In the genomic region with DNA sequence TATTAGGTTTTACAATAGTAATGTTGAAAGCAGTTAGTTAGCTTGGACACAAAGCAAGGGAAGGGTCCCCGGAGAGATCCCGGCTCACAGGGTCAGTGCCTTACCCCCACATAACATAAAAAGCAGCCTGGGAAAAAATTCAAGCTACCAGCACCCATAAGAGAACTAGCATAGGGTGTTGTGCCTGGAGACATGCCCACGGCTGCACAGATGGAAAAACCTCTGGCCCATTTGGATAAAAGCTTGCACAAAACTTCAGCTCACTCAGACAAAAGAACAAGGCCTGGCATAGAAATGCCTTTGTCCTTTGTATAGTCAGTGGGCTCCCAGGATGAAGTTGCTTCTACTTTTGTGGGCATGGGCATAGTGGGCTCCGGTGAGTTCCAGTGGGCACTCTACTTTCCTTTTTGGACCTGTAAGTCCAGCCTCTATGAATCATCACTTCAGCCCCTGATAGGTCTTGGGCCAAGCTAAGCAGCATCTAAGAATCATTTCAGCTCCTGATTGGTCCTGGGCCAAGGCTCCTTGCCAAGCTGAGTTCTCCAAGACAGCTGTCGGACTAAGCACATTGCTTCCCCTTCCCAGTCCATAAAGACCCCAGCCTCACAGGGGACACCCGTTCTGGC, we compare ENCODE assay signal across 12 cellular contexts. TPM values are rescaled to one million over a fixed set of nuclear protein-coding genes. Genes with fewer than 3 reads are reported as not detected.
DNase-seq lines count a peak whose midpoint lies in the region; TF ChIP-seq lines count a peak whose summit lies in the region.
"Had no signal": no experiment of that assay in that cellular context is flagged by ENCODE, and none has a peak within 500 bp of the region (broad histone marks: within the 10 kb centered on the region; RNA-seq: fewer than 3 reads in every experiment).

No MANE protein-coding gene starts in this region.

- intact Hi-C loops in ascending aorta (cut with DNase I), result no loop called here
- intact Hi-C loops in OCI-LY7 (cut with micrococcal nuclease; ENCODE audit: unreplicated experiment), result no loop called here

- no peak overlapping the region for H3K4me3 ChIP-seq in ascending aorta
- no peak overlapping the region for H3K4me3 ChIP-seq in OCI-LY7 (ENCODE audit: low read depth, low read length, poor library complexity, severe bottlenecking)
- H3K4me3 ChIP-seq: body of pancreas had no signal

- H3K36me3 ChIP-seq in ascending aorta (no peaks in the 10 kb centered on the region), OCI-LY7 (ENCODE audit: insufficient read depth, low read length) (no peaks in the 10 kb centered on the region)

- H3K4me2 ChIP-seq in OCI-LY7 (ENCODE audit: low read length), result no peak overlapping the region

- no TSS peak for BruUV-seq in OCI-LY7 (replicated peaks; lab: Mats Ljungman, UMichigan)

- no peaks in the 10 kb centered on the region for H3K9me3 ChIP-seq in ascending aorta
- H3K9me3 ChIP-seq in OCI-LY7 (ENCODE audit: low read length), result no peaks in the 10 kb centered on the region
- H3K9me3 ChIP-seq: body of pancreas had no signal

- TF ChIP-seq CTCF in ascending aorta (IDR thresholded peaks at IDR 0.05) (no peak), OCI-LY7 (conservative IDR thresholded peaks at IDR 0.05; ENCODE audit: low read length) (no peak)

- CTCF ChIA-PET in OCI-LY7 (lab: Charles Lee; ENCODE audit: unreplicated experiment), result no interaction called here

- H3K4me1 ChIP-seq in ascending aorta (peaks cover 0 to 8% of the 10 kb centered on the region in 2 donors), OCI-LY7 (ENCODE audit: insufficient read depth, low read length, poor library complexity, severe bottlenecking) (peaks cover 7% of the 10 kb centered on the region)

- H3K79me2 ChIP-seq in OCI-LY7 (ENCODE audit: insufficient read depth, low read depth, low read length), result no peaks in the 10 kb centered on the region

- peak; percentile 10 for DNase-seq in A172 (ENCODE audit: low spot score)
- DNase-seq in SK-MEL-5 (ENCODE audit: low read depth, low spot score), result peak; percentile 21
- peak; percentile 27 for DNase-seq in fibroblast of peridontal ligament (ENCODE audit: extremely low read depth)
- DNase-seq in ascending aorta (ENCODE audit: low spot score in 2 of 2), result no peak
- DNase-seq in activated gamma-delta T cell treated with Interleukin-2 at 50 U/mL for 16 hours, result no peak
- DNase-seq in OCI-LY7 (ENCODE audit: low spot score), result no peak
- DNase-seq: NCI-H2081 treated with DMSO at 0.1 percent for 48 hours; stimulated activated CD4-positive, alpha-beta T cell treated with anti-CD3 and anti-CD28 coated beads, Interleukin-1b, Interleukin-23, amount 100 ng/mL, for 48 hours had no signal

- H4K20me1 ChIP-seq in OCI-LY7 (ENCODE audit: insufficient read depth, low read length), result no peaks in the 10 kb centered on the region

- H3K9me2 ChIP-seq in OCI-LY7 (ENCODE audit: insufficient read depth, low read length), result no peaks in the 10 kb centered on the region

- H2AFZ ChIP-seq in OCI-LY7 (ENCODE audit: low read length), result no peak overlapping the region

- H3K27ac ChIP-seq in ascending aorta (no peak overlapping the region), OCI-LY7 (ENCODE audit: low read depth, low read length, poor library complexity, severe bottlenecking) (no peak overlapping the region)
- H3K27ac ChIP-seq: body of pancreas, epithelial cell of prostate had no signal

- in situ Hi-C loops in SK-MEL-5 (cut with HindIII; ENCODE audit: low pct_unique_long_range_greater_than_20kb, low sequenced_read_pairs), result no loop called here

- POLR2A ChIA-PET in OCI-LY7 (lab: Charles Lee), result no interaction called here

- H3K27me3 ChIP-seq in ascending aorta, result no peaks in the 10 kb centered on the region
- H3K27me3 ChIP-seq: body of pancreas had no signal

RNA-seq across cellular contexts. Expression of gene RDM1, which starts 1.3 kb away (rescaled TPM):
- total RNA-seq in A172 (2014; rRNA removed; shearing (Covaris generic)), result 7.1 and 8.1 TPM in 2 replicates
- 0.40 and 0.45 TPM in 2 replicates for total RNA-seq in SK-MEL-5 (2014; rRNA removed; shearing (Covaris generic))
- polyA plus RNA-seq in SK-MEL-5 (2015; cell fraction: cytosol; rRNA removed), result 0.56 and 1.4 TPM in 2 replicates
- polyA plus RNA-seq in SK-MEL-5 (2015; cell fraction: nucleus; rRNA removed), result 3.0 and 8.2 TPM in 2 replicates
- total RNA-seq in ascending aorta, result not detected
- 3.3 and 4.1 TPM in 2 replicates for total RNA-seq in OCI-LY7 (2014; rRNA removed; shearing (Covaris generic))
- 11.0 and 16.4 TPM in 2 replicates for total RNA-seq in OCI-LY7 (2022)
- total RNA-seq: body of pancreas, mesenteric fat pad, posterior vena cava had no signal

RNA-seq across cellular contexts. Expression of gene LYZL6, which starts 11.6 kb away (rescaled TPM):
- total RNA-seq in A172 (2014; rRNA removed; shearing (Covaris generic)), result not detected in 2 replicates
- total RNA-seq in SK-MEL-5 (2014; rRNA removed; shearing (Covaris generic)), result not detected in 2 replicates
- not detected in 2 replicates for polyA plus RNA-seq in SK-MEL-5 (2015; cell fraction: cytosol; rRNA removed)
- not detected in 2 replicates for polyA plus RNA-seq in SK-MEL-5 (2015; cell fraction: nucleus; rRNA removed)
- not detected for total RNA-seq in ascending aorta
- not detected in 2 replicates for total RNA-seq in OCI-LY7 (2014; rRNA removed; shearing (Covaris generic))
- total RNA-seq in OCI-LY7 (2022), result not detected in 2 replicates
- total RNA-seq: body of pancreas, mesenteric fat pad, posterior vena cava had no signal

RNA-seq across cellular contexts. Expression of gene CCL16, which starts 49.4 kb away (rescaled TPM):
- total RNA-seq in A172 (2014; rRNA removed; shearing (Covaris generic)), result not detected in 2 replicates
- not detected in 2 replicates for total RNA-seq in SK-MEL-5 (2014; rRNA removed; shearing (Covaris generic))
- not detected in 2 replicates for polyA plus RNA-seq in SK-MEL-5 (2015; cell fraction: cytosol; rRNA removed)
- not detected in 2 replicates for polyA plus RNA-seq in SK-MEL-5 (2015; cell fraction: nucleus; rRNA removed)
- total RNA-seq in ascending aorta, result not detected
- total RNA-seq in OCI-LY7 (2014; rRNA removed; shearing (Covaris generic)), result not detected in 2 replicates
- total RNA-seq in OCI-LY7 (2022), result not detected in 2 replicates
- total RNA-seq: mesenteric fat pad had no signal

RNA-seq across cellular contexts. Expression of gene CCL5, which starts 51.7 kb away (rescaled TPM):
- total RNA-seq in A172 (2014; rRNA removed; shearing (Covaris generic)), result not detected in 2 replicates
- total RNA-seq in SK-MEL-5 (2014; rRNA removed; shearing (Covaris generic)), result 0.29 TPM in 1 of 2 replicates, not detected in the other
- polyA plus RNA-seq in SK-MEL-5 (2015; cell fraction: cytosol; rRNA removed), result 0.60 and 1.3 TPM in 2 replicates
- 0.36 TPM in 1 of 2 replicates, not detected in the other for polyA plus RNA-seq in SK-MEL-5 (2015; cell fraction: nucleus; rRNA removed)
- total RNA-seq in ascending aorta (43.2 TPM), OCI-LY7 (2022) (0.41 and 0.88 TPM in 2 replicates)
- total RNA-seq in OCI-LY7 (2014; rRNA removed; shearing (Covaris generic)), result not detected in 2 replicates

RNA-seq across cellular contexts. Expression of gene CCL14, which starts 54.6 kb away (rescaled TPM):
- not detected in 2 replicates for total RNA-seq in A172 (2014; rRNA removed; shearing (Covaris generic))
- not detected in 2 replicates for total RNA-seq in SK-MEL-5 (2014; rRNA removed; shearing (Covaris generic))
- not detected in 2 replicates for polyA plus RNA-seq in SK-MEL-5 (2015; cell fraction: cytosol; rRNA removed)
- not detected in 2 replicates for polyA plus RNA-seq in SK-MEL-5 (2015; cell fraction: nucleus; rRNA removed)
- total RNA-seq in ascending aorta (168 TPM), OCI-LY7 (2022) (not detected in 2 replicates)
- total RNA-seq in OCI-LY7 (2014; rRNA removed; shearing (Covaris generic)), result not detected in 2 replicates

Comparison
In these comparisons a context has a peak if more than half of its experiments do, and no peak if none do; other contexts are left out.
1. DNase-seq: peak in A172 (single experiment), SK-MEL-5 (single experiment) and fibroblast of peridontal ligament (single experiment); none in ascending aorta (0 of 2), activated gamma-delta T cell treated with Interleukin-2 at 50 U/mL for 16 hours (single experiment) and OCI-LY7 (single experiment).